22 cellular contexts compared by ENCODE assay signal in the genomic region with DNA sequence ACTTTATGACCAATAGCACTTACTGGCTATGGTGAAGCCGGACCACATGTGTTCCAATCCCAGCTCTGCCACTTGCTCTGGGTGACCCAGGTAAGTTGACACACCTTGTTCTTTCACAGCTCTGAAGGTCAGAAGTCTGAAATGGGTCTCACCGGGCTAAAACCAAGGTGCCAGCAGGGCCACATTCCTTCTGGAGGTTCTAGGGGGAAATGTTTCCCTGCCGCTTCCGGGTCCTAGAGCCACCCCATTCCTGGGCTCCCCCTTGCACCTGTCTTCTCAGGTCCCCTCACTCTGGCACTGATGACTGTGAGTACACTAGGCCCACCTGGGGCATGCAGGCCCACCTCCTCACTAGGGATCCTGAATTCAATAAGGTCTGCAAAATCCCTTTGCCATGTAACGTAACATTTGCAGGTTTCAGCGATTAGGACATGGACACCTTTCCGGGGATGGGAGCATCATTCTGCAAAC. TPM values are rescaled to one million over a fixed set of nuclear protein-coding genes. Genes with fewer than 3 reads are reported as not detected.
A peak's percentile ranks its signal among the peaks of the same experiment; 100 is the strongest.
DNase-seq lines count a peak whose midpoint lies in the region; TF ChIP-seq lines count a peak whose summit lies in the region.
"Had no signal": no experiment of that assay in that cellular context is flagged by ENCODE, and none has a peak within 500 bp of the region (broad histone marks: within the 10 kb centered on the region; RNA-seq: fewer than 3 reads in every experiment).

No MANE protein-coding gene starts in this region.

- POLR2A ChIA-PET in CD8-positive, alpha-beta memory T cell (lab: Charles Lee) = no interaction called here
- POLR2A ChIA-PET in OCI-LY7 (lab: Charles Lee) = interaction anchor here (1.0 to 1.6 kb wide), 2 partner anchors 8 to 81 kb away, joined by 4 to 6 read pairs; no protein-coding TSS in a partner anchor

- H3K14ac ChIP-seq in trophoblast cell (ENCODE audit: low read length) = no peak overlapping the region

- no peak overlapping the region for H3K18ac ChIP-seq in trophoblast cell (ENCODE audit: low read length)

- TF ChIP-seq CTCF in OCI-LY7 (conservative IDR thresholded peaks at IDR 0.05; ENCODE audit: low read length) = no peak
- TF ChIP-seq CTCF in endodermal cell (conservative IDR thresholded peaks at IDR 0.05) = no peak
- TF ChIP-seq CTCF in type B pancreatic cell (conservative IDR thresholded peaks at IDR 0.05) = no peak

- no peaks in the 10 kb centered on the region for H3K27me3 ChIP-seq in CD8-positive, alpha-beta memory T cell (ENCODE audit: insufficient read depth, low read length, poor library complexity, severe bottlenecking)
- H3K27me3 ChIP-seq in endodermal cell (ENCODE audit: control insufficient read depth, insufficient read depth, low read length, poor library complexity, severe bottlenecking) = no peaks in the 10 kb centered on the region
- no peaks in the 10 kb centered on the region for H3K27me3 ChIP-seq in trophoblast cell (ENCODE audit: insufficient read depth, low read length)
- H3K27me3 ChIP-seq: neutrophil, Peyer's patch, SJCRH30, spleen, thyroid gland had no signal

- H3K4me2 ChIP-seq in OCI-LY7 (ENCODE audit: low read length) (peak overlapping the region; percentile 68), trophoblast cell (ENCODE audit: low read length) (no peak overlapping the region)

- no peaks in the 10 kb centered on the region for H3K36me3 ChIP-seq in CD8-positive, alpha-beta memory T cell (ENCODE audit: insufficient read depth, low read length)
- H3K36me3 ChIP-seq in OCI-LY7 (ENCODE audit: insufficient read depth, low read length) (no peaks in the 10 kb centered on the region), endodermal cell (ENCODE audit: control insufficient read depth, insufficient read depth, low read length) (no peaks in the 10 kb centered on the region), trophoblast cell (ENCODE audit: control insufficient read depth in 1 of 2, insufficient read depth in 2 of 2, low read length in 2 of 2) (no peaks in the 10 kb centered on the region)
- H3K36me3 ChIP-seq: left ventricle myocardium inferior, neutrophil, Peyer's patch, SJCRH30, spleen, thyroid gland, WERI-Rb-1 had no signal

- no peaks in the 10 kb centered on the region for H3K79me1 ChIP-seq in trophoblast cell (ENCODE audit: low read length)

- no peaks in the 10 kb centered on the region for H3K9me3 Mint-ChIP-seq in CD8-positive, alpha-beta memory T cell
- H3K9me3 Mint-ChIP-seq in endodermal cell = no peaks in the 10 kb centered on the region
- H3K9me3 Mint-ChIP-seq in type B pancreatic cell = no peaks in the 10 kb centered on the region
- H3K9me3 Mint-ChIP-seq: activated naive CD4-positive, alpha-beta T cell treated with anti-CD3 and anti-CD28 coated beads for 36 hours; T-helper 1 cell treated with Interleukin-12 subunit alpha and Interleukin-12 subunit beta and Interleukin-4 antibody, amounts not matched to agents 30 μg/mL and 1 μg/mL, for 36 hours had no signal

- H4K20me1 ChIP-seq in OCI-LY7 (ENCODE audit: insufficient read depth, low read length) = peaks cover 69% of the 10 kb centered on the region

- peaks cover 0 to 6% (median 4%) of the 10 kb centered on the region in 3 donors for H3K36me3 Mint-ChIP-seq in CD8-positive, alpha-beta memory T cell
- no peaks in the 10 kb centered on the region for H3K36me3 Mint-ChIP-seq in endodermal cell (ENCODE audit: low read depth)
- H3K36me3 Mint-ChIP-seq in type B pancreatic cell = peaks cover 3% of the 10 kb centered on the region

- intact Hi-C loops in OCI-LY7 (cut with micrococcal nuclease; ENCODE audit: unreplicated experiment) = no loop called here

- DNase-seq in CD8-positive, alpha-beta memory T cell = no peak
- DNase-seq in OCI-LY7 (ENCODE audit: low spot score) (no peak), endodermal cell (peak; percentile 49), trophoblast cell (no peak), globus pallidus (ENCODE audit: low spot score) (no peak), type B pancreatic cell (ENCODE audit: extremely low spot score, unreplicated experiment) (no peak)
- no peak for DNase-seq in activated naive CD4-positive, alpha-beta T cell (lab: John Stamatoyannopoulos, UW)
- DNase-seq: activated CD4-positive, alpha-beta T cell treated with anti-CD3 and anti-CD28 coated beads, Interleukin-2, amount 50 U/mL, for 4 hours; anterior cingulate cortex; Calu3; left ventricle myocardium inferior; NCI-H1105 treated with DMSO at 0.1 percent for 48 hours; SJCRH30; spleen; stimulated activated CD4-positive, alpha-beta T cell treated with anti-CD3 and anti-CD28 coated beads, Interleukin-4, amount 100 ng/mL, for 1 hour; stimulated activated naive CD8-positive, alpha-beta T cell treated with anti-CD3 and anti-CD28 coated beads, Interleukin-15, Interleukin-2, amounts not matched to agents 100 U/mL and 50 U/mL, for 24 hours; thyroid gland; WERI-Rb-1 had no signal

- H3K23ac ChIP-seq in trophoblast cell (ENCODE audit: low read length) = no peak overlapping the region

- no peak overlapping the region for H4K8ac ChIP-seq in trophoblast cell (ENCODE audit: low read depth, low read length)

- no peak overlapping the region for H3K4me3 ChIP-seq in CD8-positive, alpha-beta memory T cell (ENCODE audit: low read length)
- H3K4me3 ChIP-seq in OCI-LY7 (ENCODE audit: low read depth, low read length, poor library complexity, severe bottlenecking) (peak overlapping the region; percentile 17), endodermal cell (ENCODE audit: low read length) (no peak overlapping the region), trophoblast cell (ENCODE audit: low read depth, low read length) (no peak overlapping the region)
- H3K4me3 ChIP-seq: left ventricle myocardium inferior, Peyer's patch, SJCRH30, thyroid gland had no signal

- whole genome bisulfite sequencing in endodermal cell (ENCODE audit: insufficient coverage in 1 of 2, insufficient read length in 1 of 2), 2 experiments = 90 to 96% methylated on average over 4 to 7 of the region's 7 CpGs
- no CpG with 5 or more reads among the region's 7 CpGs for WGBS in trophoblast cell (ENCODE audit: extremely low coverage, insufficient coverage, insufficient read length)

- peaks cover 85 to 94% (median 88%) of the 10 kb centered on the region in 3 donors for H3K4me1 Mint-ChIP-seq in CD8-positive, alpha-beta memory T cell
- H3K4me1 Mint-ChIP-seq in endodermal cell (peaks cover 66% of the 10 kb centered on the region), type B pancreatic cell (ENCODE audit: unreplicated experiment) (peaks cover 57% of the 10 kb centered on the region)

- H3K27me3 Mint-ChIP-seq in CD8-positive, alpha-beta memory T cell = no peaks in the 10 kb centered on the region
- H3K27me3 Mint-ChIP-seq in endodermal cell (ENCODE audit: insufficient read depth) (no peaks in the 10 kb centered on the region), type B pancreatic cell (no peaks in the 10 kb centered on the region)

- no peak overlapping the region for H3K27ac ChIP-seq in CD8-positive, alpha-beta memory T cell (ENCODE audit: low read depth, low read length)
- H3K27ac ChIP-seq in OCI-LY7 (ENCODE audit: low read depth, low read length, poor library complexity, severe bottlenecking) = no peak overlapping the region
- H3K27ac ChIP-seq in endodermal cell (ENCODE audit: low read depth, low read length) = no peak overlapping the region
- no peak overlapping the region for H3K27ac ChIP-seq in trophoblast cell (ENCODE audit: low read depth, low read length)
- H3K27ac ChIP-seq: left ventricle myocardium inferior, SJCRH30, thyroid gland, WERI-Rb-1 had no signal

- no peak overlapping the region for H2BK120ac ChIP-seq in trophoblast cell (ENCODE audit: insufficient read depth, low read length, poor library complexity)

- peaks cover 90% of the 10 kb centered on the region for H3K4me1 ChIP-seq in CD8-positive, alpha-beta memory T cell (ENCODE audit: insufficient read depth, low read length)
- H3K4me1 ChIP-seq in OCI-LY7 (ENCODE audit: insufficient read depth, low read length, poor library complexity, severe bottlenecking) = peaks cover 61% of the 10 kb centered on the region
- H3K4me1 ChIP-seq in endodermal cell (ENCODE audit: control insufficient read depth, insufficient read depth, low read length) = peaks cover 13% of the 10 kb centered on the region
- H3K4me1 ChIP-seq in trophoblast cell (ENCODE audit: control insufficient read depth in 1 of 2, insufficient read depth in 2 of 2, low read length in 2 of 2) = peaks cover 16 to 22% of the 10 kb centered on the region in 2 experiments
- H3K4me1 ChIP-seq: SJCRH30 had no signal

- CTCF ChIA-PET in CD8-positive, alpha-beta memory T cell (lab: Charles Lee) = no interaction called here
- CTCF ChIA-PET in OCI-LY7 (lab: Charles Lee; ENCODE audit: unreplicated experiment) = no interaction called here

- no peak overlapping the region for H4K12ac ChIP-seq in trophoblast cell (ENCODE audit: low read depth, low read length)

- H3K4ac ChIP-seq in trophoblast cell (ENCODE audit: low read depth, low read length) = peak overlapping the region; percentile 25

- BruUV-seq in OCI-LY7 (replicated peaks; lab: Mats Ljungman, UMichigan) = no TSS peak

- H2BK12ac ChIP-seq in trophoblast cell (ENCODE audit: low read length) = no peak overlapping the region

- H3K9me3 ChIP-seq in CD8-positive, alpha-beta memory T cell (ENCODE audit: low read length) = no peaks in the 10 kb centered on the region
- H3K9me3 ChIP-seq in OCI-LY7 (ENCODE audit: low read length) (no peaks in the 10 kb centered on the region), endodermal cell (ENCODE audit: control insufficient read depth, low read length) (no peaks in the 10 kb centered on the region), trophoblast cell (ENCODE audit: insufficient read depth, low read depth, low read length) (no peaks in the 10 kb centered on the region)
- H3K9me3 ChIP-seq: left ventricle myocardium inferior, neutrophil, Peyer's patch, SJCRH30, spleen, thyroid gland had no signal

- H2AFZ ChIP-seq in OCI-LY7 (ENCODE audit: low read length) (no peak overlapping the region), trophoblast cell (ENCODE audit: insufficient read depth, low read length, poor library complexity) (no peak overlapping the region)

- H4K91ac ChIP-seq in trophoblast cell (ENCODE audit: low read depth, low read length) = no peak overlapping the region

- H3K79me2 ChIP-seq in OCI-LY7 (ENCODE audit: insufficient read depth, low read depth, low read length) (peaks cover 83% of the 10 kb centered on the region), trophoblast cell (ENCODE audit: control insufficient read depth, insufficient read depth, low read length, poor library complexity) (peaks cover 44% of the 10 kb centered on the region)

- H2AK5ac ChIP-seq in trophoblast cell (ENCODE audit: low read length) = no peak overlapping the region

- H3K27ac Mint-ChIP-seq in CD8-positive, alpha-beta memory T cell = peak overlapping the region in 3 of 8 donors; percentile 10 to 81 (median 47)
- H3K27ac Mint-ChIP-seq in endodermal cell = peak overlapping the region; percentile 45
- H3K27ac Mint-ChIP-seq in type B pancreatic cell = no peak overlapping the region
- H3K27ac Mint-ChIP-seq: T-helper 1 cell treated with Interleukin-12 subunit alpha and Interleukin-12 subunit beta and Interleukin-4 antibody, amounts not matched to agents 30 μg/mL and 1 μg/mL, for 36 hours had no signal

- peak overlapping the region in 6 of 7 donors; percentile 32 to 72 (median 70) for H3K4me3 Mint-ChIP-seq in CD8-positive, alpha-beta memory T cell
- H3K4me3 Mint-ChIP-seq in endodermal cell (no peak overlapping the region), type B pancreatic cell (no peak overlapping the region)
- H3K4me3 Mint-ChIP-seq: activated naive CD4-positive, alpha-beta T cell treated with anti-CD3 and anti-CD28 coated beads for 36 hours; T-helper 1 cell treated with Interleukin-12 subunit alpha and Interleukin-12 subunit beta and Interleukin-4 antibody, amounts not matched to agents 30 μg/mL and 1 μg/mL, for 36 hours had no signal

- H3K9me2 ChIP-seq in OCI-LY7 (ENCODE audit: insufficient read depth, low read length) = no peaks in the 10 kb centered on the region

- H3K9ac ChIP-seq in endodermal cell (ENCODE audit: extremely low read depth, low read length, poor library complexity, severe bottlenecking) (no peak overlapping the region), trophoblast cell (ENCODE audit: low read length) (no peak overlapping the region)

- H2BK5ac ChIP-seq in trophoblast cell (ENCODE audit: low read depth, low read length, poor library complexity) = no peak overlapping the region

RNA-seq across cellular contexts. Expression of a gene that starts 11.4 kb away (rescaled TPM):
- total RNA-seq in CD8-positive, alpha-beta memory T cell = 100 to 1,000 TPM; 189 to 192 TPM
- polyA plus RNA-seq in CD8-positive, alpha-beta memory T cell = 12.6 TPM
- 46.4 and 61.5 TPM in 2 replicates for total RNA-seq in OCI-LY7 (2014; rRNA removed; shearing (Covaris generic))
- 127 and 132 TPM in 2 replicates for total RNA-seq in OCI-LY7 (2022)
- 100 to 1,000 TPM; 114 to 140 TPM for total RNA-seq in endodermal cell
- polyA plus RNA-seq in endodermal cell (2013, experiment 1 of 2) = 101 TPM
- polyA plus RNA-seq in endodermal cell (2013, experiment 2 of 2) = 95.6 TPM
- polyA plus RNA-seq in trophoblast cell (2013) = 53.5 and 56.4 TPM in 2 replicates
- total RNA-seq in type B pancreatic cell (ENCODE audit: low replicate concordance) = 106 and 118 TPM in 2 replicates

Comparison
In these comparisons a context has a peak if more than half of its experiments do, and no peak if none do; other contexts are left out.
1. H3K4me3 Mint-ChIP-seq: peak in CD8-positive, alpha-beta memory T cell (6 of 7); none in endodermal cell (single experiment) and type B pancreatic cell (single experiment).